Comparison of ENCODE assay signal across 13 cellular contexts in genomic region chrX:18973527-18974192, GRCh38. TPM values are rescaled to one million over a fixed set of nuclear protein-coding genes. Genes with fewer than 3 reads are reported as not detected.
DNase-seq lines count a peak whose midpoint lies in the region; ATAC-seq and TF ChIP-seq lines count a peak whose summit lies in the region.
"Had no signal": no experiment of that assay in that cellular context is flagged by ENCODE, and none has a peak within 500 bp of the region (broad histone marks: within the 10 kb centered on the region; RNA-seq: fewer than 3 reads in every experiment).

No MANE protein-coding gene starts in this region.

- in situ Hi-C loops in G401 (cut with HindIII; ENCODE audit: low sequenced_read_pairs), result no loop called here

- H3K27ac Mint-ChIP-seq in nephron, result peak overlapping the region in 2 of 3 experiments; percentile 15 to 30
- H3K27ac Mint-ChIP-seq: activated T-helper 17 cell treated with anti-CD3 and anti-CD28 coated beads, Interleukin-2, amount 50 U/mL, for 72 hours; CD4-positive, alpha-beta memory T cell; memory B cell had no signal

- DNase-seq in G401 (ENCODE audit: low spot score), result peak; percentile 1
- DNase-seq in NCI-H1417 treated with DMSO at 0.1 percent for 48 hours (lab: John Stamatoyannopoulos, UW), result peak; percentile 4
- no peak for DNase-seq in GM03348 (ENCODE audit: low spot score)
- no peak for DNase-seq in AG20443 (ENCODE audit: low spot score)
- no peak for DNase-seq in activated T-cell treated with anti-CD3 and anti-CD28 coated beads, Interleukin-2, amount 50 U/mL, for 4 hours
- DNase-seq: CD4-positive, alpha-beta memory T cell; right cardiac atrium; SIG-M5 had no signal

- no peak for TF ChIP-seq CTCF in VCaP (conservative IDR thresholded peaks at IDR 0.05)
- TF ChIP-seq CTCF in nephron (IDR thresholded peaks at IDR 0.05; ENCODE audit: unreplicated experiment in 3 of 3), result no peak

- H3K9me3 Mint-ChIP-seq in nephron, result peaks cover 12% of the 10 kb centered on the region
- H3K9me3 Mint-ChIP-seq in activated T-cell treated with anti-CD3 and anti-CD28 coated beads, Interleukin-2, amount 50 U/mL, for 4 hours, result no peaks in the 10 kb centered on the region
- H3K9me3 Mint-ChIP-seq: activated T-helper 17 cell treated with anti-CD3 and anti-CD28 coated beads, Interleukin-2, amount 50 U/mL, for 72 hours; memory B cell had no signal

- peak overlapping the region in 1 of 3 experiments; percentile 26 for H3K4me3 Mint-ChIP-seq in nephron
- no peak overlapping the region for H3K4me3 Mint-ChIP-seq in activated T-cell treated with anti-CD3 and anti-CD28 coated beads, Interleukin-2, amount 50 U/mL, for 4 hours
- H3K4me3 Mint-ChIP-seq: activated T-helper 17 cell treated with anti-CD3 and anti-CD28 coated beads, Interleukin-2, amount 50 U/mL, for 72 hours; CD4-positive, alpha-beta memory T cell; memory B cell had no signal

- H3K36me3 Mint-ChIP-seq in nephron (ENCODE audit: low read depth), result peaks cover 13% of the 10 kb centered on the region
- peaks cover 6% of the 10 kb centered on the region for H3K36me3 Mint-ChIP-seq in activated T-cell treated with anti-CD3 and anti-CD28 coated beads, Interleukin-2, amount 50 U/mL, for 4 hours (ENCODE audit: insufficient read depth)

- ATAC-seq in GM19035 (IDR thresholded peaks at IDR 0.05; ENCODE audit: unreplicated experiment), result no peak
- no peak for ATAC-seq in activated T-cell treated with anti-CD3 and anti-CD28 coated beads, Interleukin-2, amount 50 U/mL, for 4 hours
- ATAC-seq: activated T-helper 17 cell treated with anti-CD3 and anti-CD28 coated beads, Interleukin-2, amount 50 U/mL, for 72 hours; right cardiac atrium had no signal

- H3K27me3 Mint-ChIP-seq in nephron (ENCODE audit: low read depth), result no peaks in the 10 kb centered on the region
- H3K27me3 Mint-ChIP-seq in activated T-cell treated with anti-CD3 and anti-CD28 coated beads, Interleukin-2, amount 50 U/mL, for 4 hours (ENCODE audit: low read depth), result no peaks in the 10 kb centered on the region
- H3K27me3 Mint-ChIP-seq: activated T-helper 17 cell treated with anti-CD3 and anti-CD28 coated beads, Interleukin-2, amount 50 U/mL, for 72 hours; CD4-positive, alpha-beta memory T cell; memory B cell had no signal

- H3K4me1 Mint-ChIP-seq in nephron, result peaks cover 20% of the 10 kb centered on the region
- peaks cover 2% of the 10 kb centered on the region for H3K4me1 Mint-ChIP-seq in activated T-cell treated with anti-CD3 and anti-CD28 coated beads, Interleukin-2, amount 50 U/mL, for 4 hours (ENCODE audit: low read depth)

- peak overlapping the region; percentile 29; the same call in 1 of the 2 replicates for H3K27ac ChIP-seq in VCaP

RNA-seq across cellular contexts. Expression of gene PHKA2, which starts 10.3 kb away (rescaled TPM):
- 17.3 and 21.0 TPM in 2 replicates for total RNA-seq in G401 (2014; rRNA removed; shearing (Covaris generic))
- 10 to 100 TPM; 14.1 to 17.5 (median 14.8) TPM for total RNA-seq in activated T-cell treated with anti-CD3 and anti-CD28 coated beads, Interleukin-2, amount 50 U/mL, for 4 hours

Comparison
In these comparisons a context has a peak if more than half of its experiments do, and no peak if none do; other contexts are left out.
1. DNase-seq: peak in G401 (single experiment) and NCI-H1417 treated with DMSO at 0.1 percent for 48 hours (single experiment); none in GM03348 (single experiment), AG20443 (single experiment) and activated T-cell treated with anti-CD3 and anti-CD28 coated beads, Interleukin-2, amount 50 U/mL, for 4 hours (single experiment).